Comparison of ENCODE assay signal across 8 cellular contexts in genomic region chr5:40834849-40835787, GRCh38. TPM values are rescaled to one million over a fixed set of nuclear protein-coding genes. Genes with fewer than 3 reads are reported as not detected.
DNase-seq lines count a peak whose midpoint lies in the region; ATAC-seq and TF ChIP-seq lines count a peak whose summit lies in the region.

RPL37 (minus strand) TSS chr5:40835222; CDS start chr5:40835185, 37 bp downstream.

- no peak for TF ChIP-seq CTCF in HFFc6 (IDR thresholded peaks at IDR 0.05)
- TF ChIP-seq CTCF in NB4 (IDR thresholded peaks at IDR 0.05; ENCODE audit: low read depth, low read length): no peak
- peak in 2 of 4 experiments; percentile 6 to 20 for TF ChIP-seq CTCF in gastroesophageal sphincter (IDR thresholded peaks at IDR 0.05)

- H3K27ac ChIP-seq in SK-N-MC: peak within 1 kb of the TSS; percentile 98
- peak within 1 kb of the TSS; percentile 85 to 96 (median 96) for H3K27ac ChIP-seq in gastroesophageal sphincter

- TF ChIP-seq POLR2A in NB4 (IDR thresholded peaks at IDR 0.05; ENCODE audit: extremely low read depth, insufficient read length): peak; percentile 99
- TF ChIP-seq POLR2A in gastroesophageal sphincter (IDR thresholded peaks at IDR 0.05): peak; percentile 61 to 73

- H3K9me3 ChIP-seq in SK-N-MC (ENCODE audit: low read depth, low read length) (no peaks in the 10 kb centered on the region), gastroesophageal sphincter (no peaks in the 10 kb centered on the region)

- H3K27ac Mint-ChIP-seq in HFFc6: peak within 1 kb of the TSS; percentile 100
- peak within 1 kb of the TSS; percentile 99 for H3K27ac Mint-ChIP-seq in activated naive CD4-positive, alpha-beta T cell treated with anti-CD3 and anti-CD28 coated beads, Interleukin-2, amount 10 ng/mL, durations not matched to agents 7 days and 5 days

- peaks cover 5% of the 10 kb centered on the region for H3K27me3 Mint-ChIP-seq in HFFc6 (ENCODE audit: insufficient read depth)
- peaks cover 6% of the 10 kb centered on the region for H3K27me3 Mint-ChIP-seq in activated naive CD4-positive, alpha-beta T cell treated with anti-CD3 and anti-CD28 coated beads, Interleukin-2, amount 10 ng/mL, durations not matched to agents 7 days and 5 days

- H3K36me3 ChIP-seq in SK-N-MC (ENCODE audit: insufficient read depth, low read length) (peaks cover 47% of the 10 kb centered on the region), gastroesophageal sphincter (peaks cover 0 to 39% of the 10 kb centered on the region in 2 donors)

- peaks cover 45% of the 10 kb centered on the region for H3K4me1 Mint-ChIP-seq in HFFc6 (ENCODE audit: low read depth)
- H3K4me1 Mint-ChIP-seq in activated naive CD4-positive, alpha-beta T cell treated with anti-CD3 and anti-CD28 coated beads, Interleukin-2, amount 10 ng/mL, durations not matched to agents 7 days and 5 days: peaks cover 59% of the 10 kb centered on the region

- H3K27me3 ChIP-seq in gastroesophageal sphincter: no peaks in the 10 kb centered on the region

- TF ChIP-seq EP300 in gastroesophageal sphincter (IDR thresholded peaks at IDR 0.05): no peak

- H3K4me3 ChIP-seq in NB4 (ENCODE audit: low read depth, low read length): peak within 1 kb of the TSS; percentile 87
- peak within 1 kb of the TSS; percentile 96 for H3K4me3 ChIP-seq in SK-N-MC
- peak within 1 kb of the TSS; percentile 63 to 65 for H3K4me3 ChIP-seq in gastroesophageal sphincter

- peaks cover 7% of the 10 kb centered on the region; the same call in 1 of the 2 replicates for H3K9me3 Mint-ChIP-seq in HFFc6
- H3K9me3 Mint-ChIP-seq in activated naive CD4-positive, alpha-beta T cell treated with anti-CD3 and anti-CD28 coated beads, Interleukin-2, amount 10 ng/mL, durations not matched to agents 7 days and 5 days: no peaks in the 10 kb centered on the region

- H3K4me1 ChIP-seq in gastroesophageal sphincter: peaks cover 0 to 36% (median 5%) of the 10 kb centered on the region in 3 donors

- CTCF ChIA-PET in activated naive CD4-positive, alpha-beta T cell treated with anti-CD3 and anti-CD28 coated beads, Interleukin-2, amount 10 ng/mL, durations not matched to agents 7 days and 5 days (lab: Charles Lee): no interaction called here

- ATAC-seq in gastroesophageal sphincter: peak; percentile 99

- H3K36me3 Mint-ChIP-seq in HFFc6 (ENCODE audit: low read depth): peaks cover 51% of the 10 kb centered on the region
- peaks cover 44% of the 10 kb centered on the region for H3K36me3 Mint-ChIP-seq in activated naive CD4-positive, alpha-beta T cell treated with anti-CD3 and anti-CD28 coated beads, Interleukin-2, amount 10 ng/mL, durations not matched to agents 7 days and 5 days

- 3 to 9% methylated on average over 6 to 7 of the region's 61 CpGs for WGBS in gastroesophageal sphincter (ENCODE audit: low coverage in 1 of 2), 2 donors

- H3K4me3 Mint-ChIP-seq in HFFc6: peak within 1 kb of the TSS; percentile 100
- peak within 1 kb of the TSS; percentile 97 for H3K4me3 Mint-ChIP-seq in activated naive CD4-positive, alpha-beta T cell treated with anti-CD3 and anti-CD28 coated beads, Interleukin-2, amount 10 ng/mL, durations not matched to agents 7 days and 5 days

- DNase-seq in GM04503 (ENCODE audit: low read depth) (peak; percentile 85), HFFc6 (peak; percentile 97), NB4 (ENCODE audit: low read depth) (peak; percentile 99), SK-N-MC (ENCODE audit: low read depth, low spot score) (peak; percentile 84), non-pigmented ciliary epithelial cell (ENCODE audit: low read depth) (peak; percentile 89), superior temporal gyrus (ENCODE audit: extremely low spot score) (peak; percentile 99)
- DNase-seq in activated naive CD4-positive, alpha-beta T cell treated with anti-CD3 and anti-CD28 coated beads, Interleukin-2, amount 10 ng/mL, durations not matched to agents 7 days and 5 days: peak; percentile 95

- H3K9ac ChIP-seq in SK-N-MC (ENCODE audit: insufficient read length): peak within 1 kb of the TSS; percentile 100

RNA-seq across cellular contexts. Expression of gene RPL37, which starts in this region (rescaled TPM):
- 1,000 to 10,000 TPM in 4 of 6 experiments, 100 to 1,000 TPM in 2; 854 to 1,142 (median 1,034) TPM for total RNA-seq in HFFc6 (2021; fragmentation: NEBNext Ultra II Directional; extraction: Animal tissue kit (Norgen Biotek cat#: 25700))
- total RNA-seq in gastroesophageal sphincter: 100 to 1,000 TPM in 2 of 4 donors, 10 to 100 TPM in 2; 64.0 to 132 (median 91.4) TPM

Comparison
In these comparisons a context has a peak if more than half of its experiments do, and no peak if none do; other contexts are left out.
1. Peak in every context shown above with its lines: DNase-seq, ATAC-seq, H3K4me3 ChIP-seq and H3K27ac ChIP-seq.
2. RNA of gene RPL37 (total RNA-seq): 854 to 1,142 TPM in HFFc6; 64.0 to 132 TPM in gastroesophageal sphincter; every median in the first group is over 4 times any median in the second.